26 cellular contexts compared by ENCODE assay signal in genomic region chr17:51076821-51077220, GRCh38.
"Had no signal": no experiment of that assay in that cellular context is flagged by ENCODE, and none has a peak within 500 bp of the region (broad histone marks: within the 10 kb centered on the region; RNA-seq: fewer than 3 reads in every experiment).

No MANE protein-coding gene starts in this region.

- ATAC-seq: esophagus mucosa, gastrocnemius medialis, heart right ventricle, left cardiac atrium, left lung, left ventricle myocardium superior, lower lobe of right lung had no signal

- H3K27ac ChIP-seq: coronary artery, dorsolateral prefrontal cortex, epithelial cell of prostate, esophagus squamous epithelium, heart right ventricle, left lung, lower lobe of right lung had no signal

- FAIRE-seq: colon, endometrium, islet of Langerhans, keratinocyte had no signal

- H3K4me3 ChIP-seq: coronary artery, dorsolateral prefrontal cortex, esophagus squamous epithelium, gastrocnemius medialis, heart right ventricle, left lung, lower lobe of right lung had no signal

- DNase-seq: dermis blood vessel endothelial cell; dorsolateral prefrontal cortex; effector CD4-positive, alpha-beta T cell; effector memory CD4-positive, alpha-beta T cell; erythroblast; esophagus squamous epithelium; foreskin fibroblast; foreskin melanocyte; gastrocnemius medialis; glutamatergic neuron; head of caudate nucleus; heart right ventricle; hippocampal formation; left cardiac atrium; left lung; left ventricle myocardium superior; lower lobe of right lung; mesenchymal stem cell; midbrain had no signal

- H3K4me1 ChIP-seq: esophagus squamous epithelium had no signal

- H3K9me3 ChIP-seq: esophagus squamous epithelium, gastrocnemius medialis, heart right ventricle, left lung, lower lobe of right lung had no signal

- H3K27me3 ChIP-seq: dorsolateral prefrontal cortex, esophagus squamous epithelium, gastrocnemius medialis, heart right ventricle, left lung had no signal
